ENCODE assay signal across 7 cellular contexts in genomic region chr10:69567920-69568319, GRCh38. TPM values are rescaled to one million over a fixed set of nuclear protein-coding genes. Genes with fewer than 3 reads are reported as not detected.
DNase-seq lines count a peak whose midpoint lies in the region; ATAC-seq and TF ChIP-seq lines count a peak whose summit lies in the region.

No MANE protein-coding gene starts in this region.

- peaks cover 13 to 94% (median 87%) of the 10 kb centered on the region in 7 donors for H3K27me3 ChIP-seq in heart right ventricle

- CTCF ChIA-PET in WTC11 (lab: Charles Lee), result interaction anchor here (1.3 to 3.8 kb wide), 5 partner anchors 10 to 160 kb away, joined by 4 to 25 read pairs (median 12); no protein-coding TSS in a partner anchor

- intact Hi-C loops in heart right ventricle (cut with DNase I), result no loop called here

- H3K36me3 ChIP-seq in heart right ventricle, result no peaks in the 10 kb centered on the region

- no peak overlapping the region for H3K4me3 Mint-ChIP-seq in HFFc6
- H3K4me3 Mint-ChIP-seq in WTC11, result peak overlapping the region; percentile 88

- H3K27me3 Mint-ChIP-seq in HFFc6 (ENCODE audit: insufficient read depth), result peaks cover 61% of the 10 kb centered on the region
- H3K27me3 Mint-ChIP-seq in WTC11 (ENCODE audit: low read depth), result peaks cover 97% of the 10 kb centered on the region

- TF ChIP-seq CTCF in HFFc6 (IDR thresholded peaks at IDR 0.05), result no peak
- no peak for TF ChIP-seq CTCF in WTC11 (IDR thresholded peaks at IDR 0.05)
- TF ChIP-seq CTCF in heart right ventricle (IDR thresholded peaks at IDR 0.05), result no peak

- no peaks in the 10 kb centered on the region for H3K36me3 Mint-ChIP-seq in HFFc6 (ENCODE audit: low read depth)
- no peaks in the 10 kb centered on the region for H3K36me3 Mint-ChIP-seq in WTC11

- no peak overlapping the region for H3K27ac ChIP-seq in heart right ventricle

- H3K4me1 ChIP-seq in heart right ventricle, result peaks cover 4 to 14% (median 10%) of the 10 kb centered on the region in 9 donors

- no peak overlapping the region for H3K4me3 ChIP-seq in heart right ventricle

- no peaks in the 10 kb centered on the region for H3K9me3 ChIP-seq in heart right ventricle

- ATAC-seq in WTC11 (peak; percentile 13), heart right ventricle (peak in 5 of 8 donors; percentile 47 to 67 (median 57)), HG03571 (IDR thresholded peaks at IDR 0.05; ENCODE audit: unreplicated experiment) (no peak)

- no peaks in the 10 kb centered on the region for H3K4me1 Mint-ChIP-seq in HFFc6 (ENCODE audit: low read depth)
- peaks cover 40% of the 10 kb centered on the region for H3K4me1 Mint-ChIP-seq in WTC11

- H3K27ac Mint-ChIP-seq in HFFc6 (no peak overlapping the region), WTC11 (no peak overlapping the region)

- H3K9me3 Mint-ChIP-seq in HFFc6, result no peaks in the 10 kb centered on the region
- H3K9me3 Mint-ChIP-seq in WTC11, result no peaks in the 10 kb centered on the region; the same call in 1 of the 2 replicates

- WGBS in heart right ventricle, 2 donors, result 5 to 6% methylated on average over 15 of the region's 15 CpGs

- peak; percentile 33 for DNase-seq in HFFc6
- DNase-seq in WTC11 (ENCODE audit: low spot score), result peak; percentile 83
- DNase-seq in heart right ventricle, result peak; percentile 54 to 57
- peak; percentile 25 for DNase-seq in stimulated activated CD4-positive, alpha-beta T cell treated with anti-CD3 and anti-CD28 coated beads, Interleukin-1b, Interleukin-23, amount 100 ng/mL, for 48 hours
- DNase-seq in NCI-H526 treated with DMSO at 0.1 percent for 48 hours (lab: John Stamatoyannopoulos, UW), result no peak
- DNase-seq in GDM1 (lab: John Stamatoyannopoulos, UW), result no peak

- POLR2A ChIA-PET in WTC11 (lab: Charles Lee), result interaction anchor here (0.7 to 1.2 kb wide), 2 partner anchors 10 to 11 kb away, joined by 3 read pairs; no protein-coding TSS in a partner anchor

TF ChIP-seq in WTC11, 78 proteins besides CTCF, POLR2A, EP300 and RAD21 (continues in another document):
- no peak for TF ChIP-seq AFF4 (CRISPR knock-in tag; IDR thresholded peaks at IDR 0.05; ENCODE audit: borderline replicate concordance)
- no peak for TF ChIP-seq ZNF317 (CRISPR knock-in tag; IDR thresholded peaks at IDR 0.05; ENCODE audit: borderline replicate concordance, low read depth)
- peak; percentile 90; the same call in 1 of the 2 replicates for TF ChIP-seq ZBTB43 (CRISPR knock-in tag; IDR thresholded peaks at IDR 0.05)
- no peak for TF ChIP-seq ELF4 (CRISPR knock-in tag; IDR thresholded peaks at IDR 0.05; ENCODE audit: low read depth)
- no peak for TF ChIP-seq ZNF138 (CRISPR knock-in tag; conservative IDR thresholded peaks at IDR 0.05)
- no peak for TF ChIP-seq JAZF1 (CRISPR knock-in tag; IDR thresholded peaks at IDR 0.05)
- no peak for TF ChIP-seq ZNF396 (CRISPR knock-in tag; IDR thresholded peaks at IDR 0.05; ENCODE audit: borderline replicate concordance)
- TF ChIP-seq GABPB1 (CRISPR knock-in tag; IDR thresholded peaks at IDR 0.05), result no peak
- TF ChIP-seq ZNF219 (CRISPR knock-in tag; IDR thresholded peaks at IDR 0.05; ENCODE audit: borderline replicate concordance), result 0 out of 2 replicates have a peak, but pooled peaks have one; percentile 40
- no peak; the same call in 1 of the 2 replicates for TF ChIP-seq ESRRA (CRISPR knock-in tag; IDR thresholded peaks at IDR 0.05; ENCODE audit: borderline replicate concordance)
- TF ChIP-seq ZNF423 (CRISPR knock-in tag; IDR thresholded peaks at IDR 0.05), result no peak
- TF ChIP-seq ZSCAN18 (CRISPR knock-in tag; IDR thresholded peaks at IDR 0.05), result no peak
- TF ChIP-seq ATF3 (CRISPR knock-in tag; conservative IDR thresholded peaks at IDR 0.05), result no peak
- no peak for TF ChIP-seq RELA (CRISPR knock-in tag; IDR thresholded peaks at IDR 0.05; ENCODE audit: borderline replicate concordance)
- TF ChIP-seq ZNF281 (CRISPR knock-in tag; IDR thresholded peaks at IDR 0.05), result no peak

RNA-seq across cellular contexts. Expression of gene NEUROG3, which starts 5.3 kb away (rescaled TPM):
- not detected for total RNA-seq in HFFc6 (2021; fragmentation: NEBNext Ultra II Directional; extraction: Animal tissue kit (Norgen Biotek cat#: 25700))
- 1.9 to 2.4 TPM (median 2.0 TPM) in 3 replicates for total RNA-seq in WTC11 (2021)
- under 1 TPM in 1 of 10 donors, not detected in 9; 0.19 TPM for total RNA-seq in heart right ventricle
- polyA plus RNA-seq in heart right ventricle, result not detected

Comparison
In these comparisons a context has a peak if more than half of its experiments do, and no peak if none do; other contexts are left out.
1. DNase-seq: peak in HFFc6 (single experiment), WTC11 (single experiment), heart right ventricle (2 of 2) and stimulated activated CD4-positive, alpha-beta T cell treated with anti-CD3 and anti-CD28 coated beads, Interleukin-1b, Interleukin-23, amount 100 ng/mL, for 48 hours (single experiment); none in NCI-H526 treated with DMSO at 0.1 percent for 48 hours (single experiment) and GDM1 (single experiment).